In the genomic region with DNA sequence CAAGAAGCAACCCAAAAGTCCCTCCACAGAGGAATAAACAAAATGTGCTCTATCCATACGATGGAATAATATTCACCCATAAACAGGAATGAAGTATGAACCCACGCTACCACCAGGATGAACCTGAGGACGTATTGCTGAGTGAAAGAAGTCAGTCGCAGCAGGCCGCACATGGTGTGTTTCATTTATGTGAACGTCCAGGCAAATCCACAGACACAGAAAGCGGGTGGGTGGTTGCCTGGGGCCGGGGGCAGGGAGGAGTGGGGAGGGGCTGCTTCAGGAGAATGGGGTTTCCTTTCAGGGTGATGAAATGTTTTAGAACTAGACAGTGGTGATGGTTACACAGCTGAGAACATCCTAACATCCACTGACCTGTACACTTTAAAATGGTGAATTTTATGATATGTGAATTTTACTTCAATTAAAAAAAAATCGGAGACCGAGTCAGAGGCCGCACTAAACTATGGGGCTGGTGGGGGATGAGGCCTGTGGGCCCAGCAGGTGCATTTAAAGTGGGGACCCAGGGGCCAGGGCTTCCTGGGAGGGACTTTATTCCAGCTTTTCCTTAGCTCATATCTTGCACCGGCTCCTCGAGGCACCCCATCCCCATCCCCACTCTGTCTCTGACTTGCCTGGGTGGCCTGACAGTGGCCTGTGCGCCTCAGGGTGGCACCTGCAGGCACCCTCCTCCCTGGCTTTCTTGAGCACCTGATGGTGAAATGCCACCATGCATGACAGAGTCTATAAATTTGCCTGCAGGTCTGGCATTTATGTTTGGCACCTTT, we compare ENCODE assay signal across 17 cellular contexts.
A peak's percentile ranks its signal among the peaks of the same experiment; 100 is the strongest.
DNase-seq lines count a peak whose midpoint lies in the region; ATAC-seq, FAIRE-seq and TF ChIP-seq lines count a peak whose summit lies in the region.
"Had no signal": no experiment of that assay in that cellular context is flagged by ENCODE, and none has a peak within 500 bp of the region (broad histone marks: within the 10 kb centered on the region; RNA-seq: fewer than 3 reads in every experiment).

No MANE protein-coding gene starts in this region.

- H3K9me3 ChIP-seq in right atrium auricular region: no peaks in the 10 kb centered on the region
- H3K9me3 ChIP-seq in neural progenitor cell (ENCODE audit: low read depth): no peaks in the 10 kb centered on the region
- H3K9me3 ChIP-seq: left lung had no signal

- peak overlapping the region; percentile 99 for H3K27ac Mint-ChIP-seq in neural progenitor cell

- H3K27ac ChIP-seq in right atrium auricular region (no peak overlapping the region), coronary artery (no peak overlapping the region), neural progenitor cell (no peak overlapping the region)
- H3K27ac ChIP-seq: left lung had no signal

- no peaks in the 10 kb centered on the region for H3K36me3 Mint-ChIP-seq in neural progenitor cell

- H3K27me3 Mint-ChIP-seq in neural progenitor cell (ENCODE audit: insufficient read depth, low read depth): peaks cover 5% of the 10 kb centered on the region

- no peak for TF ChIP-seq CTCF in right atrium auricular region (IDR thresholded peaks at IDR 0.05)
- TF ChIP-seq CTCF in coronary artery (IDR thresholded peaks at IDR 0.05): no peak
- TF ChIP-seq CTCF in neural progenitor cell (IDR thresholded peaks at IDR 0.05): no peak

- peak overlapping the region; percentile 79 for H3K4me3 Mint-ChIP-seq in neural progenitor cell

- ATAC-seq in left ventricle myocardium superior (no peak), GM18870 (IDR thresholded peaks at IDR 0.05; ENCODE audit: unreplicated experiment) (no peak)
- ATAC-seq: left lung had no signal

- no peak overlapping the region for H3K9ac ChIP-seq in neural progenitor cell

- H3K79me2 ChIP-seq in neural progenitor cell (ENCODE audit: low read depth): no peaks in the 10 kb centered on the region

- H3K36me3 ChIP-seq in right atrium auricular region: no peaks in the 10 kb centered on the region
- H3K36me3 ChIP-seq in neural progenitor cell: no peaks in the 10 kb centered on the region
- H3K36me3 ChIP-seq: left lung had no signal

- FAIRE-seq in GM19239 (lab: Jason Lieb, UNC): no peak
- FAIRE-seq: H54 had no signal

- no peaks in the 10 kb centered on the region for H3K9me3 Mint-ChIP-seq in neural progenitor cell

- no peaks in the 10 kb centered on the region for H3K27me3 ChIP-seq in right atrium auricular region
- H3K27me3 ChIP-seq in neural progenitor cell: no peaks in the 10 kb centered on the region

- no peak overlapping the region for H2AFZ ChIP-seq in neural progenitor cell (replicated peaks)

- peaks cover 7% of the 10 kb centered on the region for H4K20me1 ChIP-seq in neural progenitor cell (ENCODE audit: low read depth)

- H3K4me3 ChIP-seq in right atrium auricular region: no peak overlapping the region
- no peak overlapping the region for H3K4me3 ChIP-seq in coronary artery
- no peak overlapping the region for H3K4me3 ChIP-seq in neural progenitor cell
- H3K4me3 ChIP-seq: left lung had no signal

- peak overlapping the region; percentile 69 for H3K4me2 ChIP-seq in neural progenitor cell

- H3F3A ChIP-seq in neural progenitor cell (ENCODE audit: low read depth): peaks cover 15% of the 10 kb centered on the region

- intact Hi-C loops in left ventricle myocardium superior (cut with micrococcal nuclease): no loop called here

- H3K4me1 ChIP-seq in right atrium auricular region (peaks cover 0 to 14% of the 10 kb centered on the region in 2 donors), neural progenitor cell (peaks cover 37% of the 10 kb centered on the region)
- H3K4me1 ChIP-seq: left lung had no signal

- DNase-seq in right atrium auricular region (ENCODE audit: low spot score) (peak; percentile 53), left ventricle myocardium superior (no peak), coronary artery (ENCODE audit: low spot score) (peak; percentile 29), neural progenitor cell (ENCODE audit: low spot score) (no peak), mucosa of gallbladder (ENCODE audit: low spot score) (no peak), GM19239 (ENCODE audit: insufficient read length, low spot score) (no peak)
- DNase-seq in activated T-cell treated with anti-CD3 and anti-CD28 coated beads, Interleukin-2, amount 50 U/mL, for 48 hours: no peak
- DNase-seq: activated CD4-positive, alpha-beta T cell treated with anti-CD3 and anti-CD28 coated beads for 48 hours; central memory CD4-positive, alpha-beta T cell; KG1; NCI-H1048; SIG-M5; stimulated activated CD4-positive, alpha-beta T cell treated with anti-CD3 and anti-CD28 coated beads, Interleukin-1b, Interleukin-23, amount 100 ng/mL, for 48 hours; T-helper 9 cell had no signal

- peaks cover 53% of the 10 kb centered on the region for H3K4me1 Mint-ChIP-seq in neural progenitor cell

Comparison
In these comparisons a context has a peak if more than half of its experiments do, and no peak if none do; other contexts are left out.
1. DNase-seq: peak in right atrium auricular region (single experiment) and coronary artery (single experiment); none in left ventricle myocardium superior (single experiment), neural progenitor cell (single experiment), activated T-cell treated with anti-CD3 and anti-CD28 coated beads, Interleukin-2, amount 50 U/mL, for 48 hours (0 of 2), mucosa of gallbladder (single experiment) and GM19239 (single experiment).